1 cellular context compared by ENCODE assay signal in the genomic region with DNA sequence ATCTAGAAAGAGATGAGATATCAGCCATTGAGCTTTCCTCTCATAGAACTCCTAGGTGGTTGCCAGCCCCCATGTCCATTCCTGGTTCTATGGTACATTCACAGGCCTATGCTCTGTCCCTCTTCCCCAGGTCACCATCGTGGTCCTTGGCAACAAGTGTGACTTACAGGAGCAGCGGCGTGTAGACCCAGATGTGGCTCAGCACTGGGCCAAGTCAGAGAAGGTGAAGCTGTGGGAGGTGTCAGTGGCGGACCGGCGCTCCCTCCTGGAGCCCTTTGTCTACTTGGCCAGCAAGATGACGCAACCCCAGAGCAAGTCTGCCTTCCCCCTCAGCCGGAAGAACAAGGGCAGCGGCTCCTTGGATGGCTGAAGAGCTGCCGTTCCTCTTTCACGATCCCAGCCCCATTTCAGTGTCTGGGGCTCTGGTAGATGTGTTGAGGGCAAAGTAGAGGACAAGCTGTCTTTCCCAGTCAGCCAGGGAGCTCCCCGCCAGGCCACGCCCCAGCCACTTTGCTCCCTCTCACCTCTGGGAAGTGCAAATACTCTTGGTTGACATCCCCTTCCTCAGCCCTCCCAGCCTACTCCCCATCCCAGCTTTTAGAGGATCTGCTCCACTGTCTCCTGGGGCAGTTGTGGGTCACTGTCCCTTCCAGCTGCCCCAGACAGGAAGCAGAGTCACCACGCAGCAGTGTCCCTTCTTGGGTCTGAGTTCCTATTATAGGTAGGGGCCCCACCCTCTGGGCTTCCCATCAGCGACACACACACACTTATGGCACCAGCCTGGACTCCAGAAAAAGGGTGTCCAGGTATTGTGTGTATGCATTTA.
TF ChIP-seq lines count a peak whose summit lies in the region.

No MANE protein-coding gene starts in this region.

TF ChIP-seq in K562, 482 proteins besides CTCF, POLR2A, EP300 and RAD21 (continued from another document and continues in another):
- TF ChIP-seq, protein P1, sequence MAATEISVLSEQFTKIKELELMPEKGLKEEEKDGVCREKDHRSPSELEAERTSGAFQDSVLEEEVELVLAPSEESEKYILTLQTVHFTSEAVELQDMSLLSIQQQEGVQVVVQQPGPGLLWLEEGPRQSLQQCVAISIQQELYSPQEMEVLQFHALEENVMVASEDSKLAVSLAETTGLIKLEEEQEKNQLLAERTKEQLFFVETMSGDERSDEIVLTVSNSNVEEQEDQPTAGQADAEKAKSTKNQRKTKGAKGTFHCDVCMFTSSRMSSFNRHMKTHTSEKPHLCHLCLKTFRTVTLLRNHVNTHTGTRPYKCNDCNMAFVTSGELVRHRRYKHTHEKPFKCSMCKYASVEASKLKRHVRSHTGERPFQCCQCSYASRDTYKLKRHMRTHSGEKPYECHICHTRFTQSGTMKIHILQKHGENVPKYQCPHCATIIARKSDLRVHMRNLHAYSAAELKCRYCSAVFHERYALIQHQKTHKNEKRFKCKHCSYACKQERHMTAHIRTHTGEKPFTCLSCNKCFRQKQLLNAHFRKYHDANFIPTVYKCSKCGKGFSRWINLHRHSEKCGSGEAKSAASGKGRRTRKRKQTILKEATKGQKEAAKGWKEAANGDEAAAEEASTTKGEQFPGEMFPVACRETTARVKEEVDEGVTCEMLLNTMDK (IDR thresholded peaks at IDR 0.05; ENCODE audit: borderline replicate concordance, insufficient read depth, low read depth, low read length, poor library complexity, severe bottlenecking) = no peak
- TF ChIP-seq TEAD1 (CRISPR knock-in tag; IDR thresholded peaks at IDR 0.05) (peak in 1 of 2 experiments; percentile 62; a peak in 1 of 4 replicates), SMARCB1 (IDR thresholded peaks at IDR 0.05; ENCODE audit: insufficient read length, low read depth) (no peak), NR3C1 (CRISPR knock-in tag; IDR thresholded peaks at IDR 0.05) (no peak), ZNF318 (IDR thresholded peaks at IDR 0.05; ENCODE audit: borderline replicate concordance in 1 of 2, low read depth in 1 of 2) (no peak), CBX8 (IDR thresholded peaks at IDR 0.05; ENCODE audit: borderline replicate concordance, extremely low read depth, low read depth, low read length, poor library complexity, severe bottlenecking) (no peak), ZNF23 (CRISPR knock-in tag; IDR thresholded peaks at IDR 0.05) (no peak), MYBL2 (IDR thresholded peaks at IDR 0.05; ENCODE audit: low read depth) (no peak), MYBL2 (CRISPR knock-in tag; IDR thresholded peaks at IDR 0.05; ENCODE audit: borderline replicate concordance) (no peak), GATAD2A (IDR thresholded peaks at IDR 0.05) (no peak), ZNF124 (CRISPR knock-in tag; IDR thresholded peaks at IDR 0.05) (no peak), CCAR2 (IDR thresholded peaks at IDR 0.05; ENCODE audit: low read depth, low read length) (no peak), NR2F6 (CRISPR knock-in tag; IDR thresholded peaks at IDR 0.05) (no peak), UBTF (IDR thresholded peaks at IDR 0.05; ENCODE audit: borderline replicate concordance in 1 of 2, low read depth in 2 of 2, low read length in 2 of 2) (no peak), HMG20B (CRISPR knock-in tag; IDR thresholded peaks at IDR 0.05) (no peak), MAFF (IDR thresholded peaks at IDR 0.05; ENCODE audit: low read length) (no peak), MTA1 (IDR thresholded peaks at IDR 0.05; ENCODE audit: borderline replicate concordance) (no peak), FOSL1 (tag; conservative IDR thresholded peaks at IDR 0.05) (no peak), ZBTB34 (CRISPR knock-in tag; IDR thresholded peaks at IDR 0.05) (no peak), EGR1 (conservative IDR thresholded peaks at IDR 0.05) (no peak), TBL1XR1 (IDR thresholded peaks at IDR 0.05; ENCODE audit: low read length in 2 of 2) (no peak), JUNB (CRISPR knock-in tag; conservative IDR thresholded peaks at IDR 0.05) (peak; percentile 71), ZNF644 (tag; IDR thresholded peaks at IDR 0.05; ENCODE audit: low read depth) (no peak; the same call in 1 of the 2 replicates), SRSF1 (IDR thresholded peaks at IDR 0.05; ENCODE audit: low read depth, low read length) (no peak), ZC3H8 (IDR thresholded peaks at IDR 0.05) (no peak), ZNF133 (CRISPR knock-in tag; IDR thresholded peaks at IDR 0.05) (0 out of 2 replicates have a peak, but pooled peaks have one; percentile 12), ZNF311 (CRISPR knock-in tag; IDR thresholded peaks at IDR 0.05) (peak; percentile 87), SNIP1 (IDR thresholded peaks at IDR 0.05; ENCODE audit: low read depth) (no peak), ETV6 (IDR thresholded peaks at IDR 0.05; ENCODE audit: borderline replicate concordance in 1 of 2, low read depth in 2 of 2, low read length in 1 of 2) (no peak), ETV6 (CRISPR knock-in tag; IDR thresholded peaks at IDR 0.05; ENCODE audit: borderline replicate concordance) (no peak), ZNF175 (CRISPR knock-in tag; IDR thresholded peaks at IDR 0.05; ENCODE audit: low read depth) (peak; percentile 96), HDAC6 (IDR thresholded peaks at IDR 0.05; ENCODE audit: low read depth, low read length) (no peak)
- TF ChIP-seq, protein P2, sequence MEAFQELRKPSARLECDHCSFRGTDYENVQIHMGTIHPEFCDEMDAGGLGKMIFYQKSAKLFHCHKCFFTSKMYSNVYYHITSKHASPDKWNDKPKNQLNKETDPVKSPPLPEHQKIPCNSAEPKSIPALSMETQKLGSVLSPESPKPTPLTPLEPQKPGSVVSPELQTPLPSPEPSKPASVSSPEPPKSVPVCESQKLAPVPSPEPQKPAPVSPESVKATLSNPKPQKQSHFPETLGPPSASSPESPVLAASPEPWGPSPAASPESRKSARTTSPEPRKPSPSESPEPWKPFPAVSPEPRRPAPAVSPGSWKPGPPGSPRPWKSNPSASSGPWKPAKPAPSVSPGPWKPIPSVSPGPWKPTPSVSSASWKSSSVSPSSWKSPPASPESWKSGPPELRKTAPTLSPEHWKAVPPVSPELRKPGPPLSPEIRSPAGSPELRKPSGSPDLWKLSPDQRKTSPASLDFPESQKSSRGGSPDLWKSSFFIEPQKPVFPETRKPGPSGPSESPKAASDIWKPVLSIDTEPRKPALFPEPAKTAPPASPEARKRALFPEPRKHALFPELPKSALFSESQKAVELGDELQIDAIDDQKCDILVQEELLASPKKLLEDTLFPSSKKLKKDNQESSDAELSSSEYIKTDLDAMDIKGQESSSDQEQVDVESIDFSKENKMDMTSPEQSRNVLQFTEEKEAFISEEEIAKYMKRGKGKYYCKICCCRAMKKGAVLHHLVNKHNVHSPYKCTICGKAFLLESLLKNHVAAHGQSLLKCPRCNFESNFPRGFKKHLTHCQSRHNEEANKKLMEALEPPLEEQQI (IDR thresholded peaks at IDR 0.05) = no peak
- TF ChIP-seq, protein P3, sequence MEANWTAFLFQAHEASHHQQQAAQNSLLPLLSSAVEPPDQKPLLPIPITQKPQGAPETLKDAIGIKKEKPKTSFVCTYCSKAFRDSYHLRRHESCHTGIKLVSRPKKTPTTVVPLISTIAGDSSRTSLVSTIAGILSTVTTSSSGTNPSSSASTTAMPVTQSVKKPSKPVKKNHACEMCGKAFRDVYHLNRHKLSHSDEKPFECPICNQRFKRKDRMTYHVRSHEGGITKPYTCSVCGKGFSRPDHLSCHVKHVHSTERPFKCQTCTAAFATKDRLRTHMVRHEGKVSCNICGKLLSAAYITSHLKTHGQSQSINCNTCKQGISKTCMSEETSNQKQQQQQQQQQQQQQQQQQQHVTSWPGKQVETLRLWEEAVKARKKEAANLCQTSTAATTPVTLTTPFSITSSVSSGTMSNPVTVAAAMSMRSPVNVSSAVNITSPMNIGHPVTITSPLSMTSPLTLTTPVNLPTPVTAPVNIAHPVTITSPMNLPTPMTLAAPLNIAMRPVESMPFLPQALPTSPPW (CRISPR knock-in tag; IDR thresholded peaks at IDR 0.05) = peak; percentile 54
- TF ChIP-seq, protein P4, sequence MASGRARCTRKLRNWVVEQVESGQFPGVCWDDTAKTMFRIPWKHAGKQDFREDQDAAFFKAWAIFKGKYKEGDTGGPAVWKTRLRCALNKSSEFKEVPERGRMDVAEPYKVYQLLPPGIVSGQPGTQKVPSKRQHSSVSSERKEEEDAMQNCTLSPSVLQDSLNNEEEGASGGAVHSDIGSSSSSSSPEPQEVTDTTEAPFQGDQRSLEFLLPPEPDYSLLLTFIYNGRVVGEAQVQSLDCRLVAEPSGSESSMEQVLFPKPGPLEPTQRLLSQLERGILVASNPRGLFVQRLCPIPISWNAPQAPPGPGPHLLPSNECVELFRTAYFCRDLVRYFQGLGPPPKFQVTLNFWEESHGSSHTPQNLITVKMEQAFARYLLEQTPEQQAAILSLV (tag; IDR thresholded peaks at IDR 0.05) = peak; percentile 87
- TF ChIP-seq, protein P5, sequence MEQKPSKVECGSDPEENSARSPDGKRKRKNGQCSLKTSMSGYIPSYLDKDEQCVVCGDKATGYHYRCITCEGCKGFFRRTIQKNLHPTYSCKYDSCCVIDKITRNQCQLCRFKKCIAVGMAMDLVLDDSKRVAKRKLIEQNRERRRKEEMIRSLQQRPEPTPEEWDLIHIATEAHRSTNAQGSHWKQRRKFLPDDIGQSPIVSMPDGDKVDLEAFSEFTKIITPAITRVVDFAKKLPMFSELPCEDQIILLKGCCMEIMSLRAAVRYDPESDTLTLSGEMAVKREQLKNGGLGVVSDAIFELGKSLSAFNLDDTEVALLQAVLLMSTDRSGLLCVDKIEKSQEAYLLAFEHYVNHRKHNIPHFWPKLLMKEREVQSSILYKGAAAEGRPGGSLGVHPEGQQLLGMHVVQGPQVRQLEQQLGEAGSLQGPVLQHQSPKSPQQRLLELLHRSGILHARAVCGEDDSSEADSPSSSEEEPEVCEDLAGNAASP (IDR thresholded peaks at IDR 0.05) = no peak
